In the genomic region with DNA sequence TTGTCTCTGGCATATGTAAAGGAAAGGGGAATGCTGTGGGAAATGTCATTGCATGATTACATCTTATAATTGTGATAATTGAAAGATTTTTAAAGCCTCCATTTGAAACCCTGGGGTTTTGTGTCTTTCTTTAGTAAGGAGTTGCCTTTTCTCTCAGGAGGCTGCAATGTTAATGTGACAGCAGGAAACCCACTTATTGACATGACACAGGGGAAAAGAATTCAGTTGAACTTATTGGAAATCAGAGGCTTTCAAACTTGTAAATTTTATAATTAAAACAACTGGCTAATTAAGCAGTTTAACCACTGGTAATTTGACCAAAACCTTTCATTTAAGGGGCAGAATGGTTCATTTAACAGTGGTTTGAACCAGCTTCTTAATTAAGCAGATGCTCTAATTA, we compare ENCODE assay signal across 1 cellular context.
TF ChIP-seq lines count a peak whose summit lies in the region.

No MANE protein-coding gene starts in this region.

TF ChIP-seq in HepG2, 621 proteins besides CTCF, POLR2A, EP300 and RAD21:
- TF ChIP-seq, protein P1, sequence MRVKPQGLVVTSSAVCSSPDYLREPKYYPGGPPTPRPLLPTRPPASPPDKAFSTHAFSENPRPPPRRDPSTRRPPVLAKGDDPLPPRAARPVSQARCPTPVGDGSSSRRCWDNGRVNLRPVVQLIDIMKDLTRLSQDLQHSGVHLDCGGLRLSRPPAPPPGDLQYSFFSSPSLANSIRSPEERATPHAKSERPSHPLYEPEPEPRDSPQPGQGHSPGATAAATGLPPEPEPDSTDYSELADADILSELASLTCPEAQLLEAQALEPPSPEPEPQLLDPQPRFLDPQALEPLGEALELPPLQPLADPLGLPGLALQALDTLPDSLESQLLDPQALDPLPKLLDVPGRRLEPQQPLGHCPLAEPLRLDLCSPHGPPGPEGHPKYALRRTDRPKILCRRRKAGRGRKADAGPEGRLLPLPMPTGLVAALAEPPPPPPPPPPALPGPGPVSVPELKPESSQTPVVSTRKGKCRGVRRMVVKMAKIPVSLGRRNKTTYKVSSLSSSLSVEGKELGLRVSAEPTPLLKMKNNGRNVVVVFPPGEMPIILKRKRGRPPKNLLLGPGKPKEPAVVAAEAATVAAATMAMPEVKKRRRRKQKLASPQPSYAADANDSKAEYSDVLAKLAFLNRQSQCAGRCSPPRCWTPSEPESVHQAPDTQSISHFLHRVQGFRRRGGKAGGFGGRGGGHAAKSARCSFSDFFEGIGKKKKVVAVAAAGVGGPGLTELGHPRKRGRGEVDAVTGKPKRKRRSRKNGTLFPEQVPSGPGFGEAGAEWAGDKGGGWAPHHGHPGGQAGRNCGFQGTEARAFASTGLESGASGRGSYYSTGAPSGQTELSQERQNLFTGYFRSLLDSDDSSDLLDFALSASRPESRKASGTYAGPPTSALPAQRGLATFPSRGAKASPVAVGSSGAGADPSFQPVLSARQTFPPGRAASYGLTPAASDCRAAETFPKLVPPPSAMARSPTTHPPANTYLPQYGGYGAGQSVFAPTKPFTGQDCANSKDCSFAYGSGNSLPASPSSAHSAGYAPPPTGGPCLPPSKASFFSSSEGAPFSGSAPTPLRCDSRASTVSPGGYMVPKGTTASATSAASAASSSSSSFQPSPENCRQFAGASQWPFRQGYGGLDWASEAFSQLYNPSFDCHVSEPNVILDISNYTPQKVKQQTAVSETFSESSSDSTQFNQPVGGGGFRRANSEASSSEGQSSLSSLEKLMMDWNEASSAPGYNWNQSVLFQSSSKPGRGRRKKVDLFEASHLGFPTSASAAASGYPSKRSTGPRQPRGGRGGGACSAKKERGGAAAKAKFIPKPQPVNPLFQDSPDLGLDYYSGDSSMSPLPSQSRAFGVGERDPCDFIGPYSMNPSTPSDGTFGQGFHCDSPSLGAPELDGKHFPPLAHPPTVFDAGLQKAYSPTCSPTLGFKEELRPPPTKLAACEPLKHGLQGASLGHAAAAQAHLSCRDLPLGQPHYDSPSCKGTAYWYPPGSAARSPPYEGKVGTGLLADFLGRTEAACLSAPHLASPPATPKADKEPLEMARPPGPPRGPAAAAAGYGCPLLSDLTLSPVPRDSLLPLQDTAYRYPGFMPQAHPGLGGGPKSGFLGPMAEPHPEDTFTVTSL (CRISPR knock-in tag; IDR thresholded peaks at IDR 0.05; ENCODE audit: borderline replicate concordance), result no peak
- no peak for TF ChIP-seq ZNF430 (CRISPR knock-in tag; IDR thresholded peaks at IDR 0.05)
- TF ChIP-seq, protein P2, sequence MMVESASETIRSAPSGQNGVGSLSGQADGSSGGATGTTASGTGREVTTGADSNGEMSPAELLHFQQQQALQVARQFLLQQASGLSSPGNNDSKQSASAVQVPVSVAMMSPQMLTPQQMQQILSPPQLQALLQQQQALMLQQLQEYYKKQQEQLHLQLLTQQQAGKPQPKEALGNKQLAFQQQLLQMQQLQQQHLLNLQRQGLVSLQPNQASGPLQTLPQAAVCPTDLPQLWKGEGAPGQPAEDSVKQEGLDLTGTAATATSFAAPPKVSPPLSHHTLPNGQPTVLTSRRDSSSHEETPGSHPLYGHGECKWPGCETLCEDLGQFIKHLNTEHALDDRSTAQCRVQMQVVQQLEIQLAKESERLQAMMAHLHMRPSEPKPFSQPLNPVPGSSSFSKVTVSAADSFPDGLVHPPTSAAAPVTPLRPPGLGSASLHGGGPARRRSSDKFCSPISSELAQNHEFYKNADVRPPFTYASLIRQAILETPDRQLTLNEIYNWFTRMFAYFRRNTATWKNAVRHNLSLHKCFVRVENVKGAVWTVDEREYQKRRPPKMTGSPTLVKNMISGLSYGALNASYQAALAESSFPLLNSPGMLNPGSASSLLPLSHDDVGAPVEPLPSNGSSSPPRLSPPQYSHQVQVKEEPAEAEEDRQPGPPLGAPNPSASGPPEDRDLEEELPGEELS (CRISPR knock-in tag; IDR thresholded peaks at IDR 0.05), result no peak
- no peak for TF ChIP-seq BRCA1 (CRISPR knock-in tag; IDR thresholded peaks at IDR 0.05)
- no peak for TF ChIP-seq RBM22 (optimal IDR thresholded peaks at IDR 0.05; ENCODE audit: low read length)
- no peak for TF ChIP-seq TCF7 (IDR thresholded peaks at IDR 0.05; ENCODE audit: low read depth)
- TF ChIP-seq, protein P3, sequence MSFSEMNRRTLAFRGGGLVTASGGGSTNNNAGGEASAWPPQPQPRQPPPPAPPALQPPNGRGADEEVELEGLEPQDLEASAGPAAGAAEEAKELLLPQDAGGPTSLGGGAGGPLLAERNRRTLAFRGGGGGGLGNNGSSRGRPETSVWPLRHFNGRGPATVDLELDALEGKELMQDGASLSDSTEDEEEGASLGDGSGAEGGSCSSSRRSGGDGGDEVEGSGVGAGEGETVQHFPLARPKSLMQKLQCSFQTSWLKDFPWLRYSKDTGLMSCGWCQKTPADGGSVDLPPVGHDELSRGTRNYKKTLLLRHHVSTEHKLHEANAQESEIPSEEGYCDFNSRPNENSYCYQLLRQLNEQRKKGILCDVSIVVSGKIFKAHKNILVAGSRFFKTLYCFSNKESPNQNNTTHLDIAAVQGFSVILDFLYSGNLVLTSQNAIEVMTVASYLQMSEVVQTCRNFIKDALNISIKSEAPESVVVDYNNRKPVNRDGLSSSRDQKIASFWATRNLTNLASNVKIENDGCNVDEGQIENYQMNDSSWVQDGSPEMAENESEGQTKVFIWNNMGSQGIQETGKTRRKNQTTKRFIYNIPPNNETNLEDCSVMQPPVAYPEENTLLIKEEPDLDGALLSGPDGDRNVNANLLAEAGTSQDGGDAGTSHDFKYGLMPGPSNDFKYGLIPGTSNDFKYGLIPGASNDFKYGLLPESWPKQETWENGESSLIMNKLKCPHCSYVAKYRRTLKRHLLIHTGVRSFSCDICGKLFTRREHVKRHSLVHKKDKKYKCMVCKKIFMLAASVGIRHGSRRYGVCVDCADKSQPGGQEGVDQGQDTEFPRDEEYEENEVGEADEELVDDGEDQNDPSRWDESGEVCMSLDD (CRISPR knock-in tag; IDR thresholded peaks at IDR 0.05; ENCODE audit: borderline replicate concordance), result no peak
- TF ChIP-seq ZNF24 (IDR thresholded peaks at IDR 0.05), result no peak
- no peak for TF ChIP-seq EHMT2 (IDR thresholded peaks at IDR 0.05; ENCODE audit: borderline replicate concordance, low read depth, low read length)
- TF ChIP-seq, protein P4, sequence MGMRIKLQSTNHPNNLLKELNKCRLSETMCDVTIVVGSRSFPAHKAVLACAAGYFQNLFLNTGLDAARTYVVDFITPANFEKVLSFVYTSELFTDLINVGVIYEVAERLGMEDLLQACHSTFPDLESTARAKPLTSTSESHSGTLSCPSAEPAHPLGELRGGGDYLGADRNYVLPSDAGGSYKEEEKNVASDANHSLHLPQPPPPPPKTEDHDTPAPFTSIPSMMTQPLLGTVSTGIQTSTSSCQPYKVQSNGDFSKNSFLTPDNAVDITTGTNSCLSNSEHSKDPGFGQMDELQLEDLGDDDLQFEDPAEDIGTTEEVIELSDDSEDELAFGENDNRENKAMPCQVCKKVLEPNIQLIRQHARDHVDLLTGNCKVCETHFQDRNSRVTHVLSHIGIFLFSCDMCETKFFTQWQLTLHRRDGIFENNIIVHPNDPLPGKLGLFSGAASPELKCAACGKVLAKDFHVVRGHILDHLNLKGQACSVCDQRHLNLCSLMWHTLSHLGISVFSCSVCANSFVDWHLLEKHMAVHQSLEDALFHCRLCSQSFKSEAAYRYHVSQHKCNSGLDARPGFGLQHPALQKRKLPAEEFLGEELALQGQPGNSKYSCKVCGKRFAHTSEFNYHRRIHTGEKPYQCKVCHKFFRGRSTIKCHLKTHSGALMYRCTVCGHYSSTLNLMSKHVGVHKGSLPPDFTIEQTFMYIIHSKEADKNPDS (CRISPR knock-in tag; IDR thresholded peaks at IDR 0.05), result no peak
- TF ChIP-seq, protein P5, sequence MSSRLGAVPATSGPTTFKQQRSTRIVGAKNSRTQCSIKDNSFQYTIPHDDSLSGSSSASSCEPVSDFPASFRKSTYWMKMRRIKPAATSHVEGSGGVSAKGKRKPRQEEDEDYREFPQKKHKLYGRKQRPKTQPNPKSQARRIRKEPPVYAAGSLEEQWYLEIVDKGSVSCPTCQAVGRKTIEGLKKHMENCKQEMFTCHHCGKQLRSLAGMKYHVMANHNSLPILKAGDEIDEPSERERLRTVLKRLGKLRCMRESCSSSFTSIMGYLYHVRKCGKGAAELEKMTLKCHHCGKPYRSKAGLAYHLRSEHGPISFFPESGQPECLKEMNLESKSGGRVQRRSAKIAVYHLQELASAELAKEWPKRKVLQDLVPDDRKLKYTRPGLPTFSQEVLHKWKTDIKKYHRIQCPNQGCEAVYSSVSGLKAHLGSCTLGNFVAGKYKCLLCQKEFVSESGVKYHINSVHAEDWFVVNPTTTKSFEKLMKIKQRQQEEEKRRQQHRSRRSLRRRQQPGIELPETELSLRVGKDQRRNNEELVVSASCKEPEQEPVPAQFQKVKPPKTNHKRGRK (CRISPR knock-in tag; IDR thresholded peaks at IDR 0.05), result no peak
- TF ChIP-seq, protein P6, sequence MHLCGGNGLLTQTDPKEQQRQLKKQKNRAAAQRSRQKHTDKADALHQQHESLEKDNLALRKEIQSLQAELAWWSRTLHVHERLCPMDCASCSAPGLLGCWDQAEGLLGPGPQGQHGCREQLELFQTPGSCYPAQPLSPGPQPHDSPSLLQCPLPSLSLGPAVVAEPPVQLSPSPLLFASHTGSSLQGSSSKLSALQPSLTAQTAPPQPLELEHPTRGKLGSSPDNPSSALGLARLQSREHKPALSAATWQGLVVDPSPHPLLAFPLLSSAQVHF (CRISPR knock-in tag; IDR thresholded peaks at IDR 0.05), result no peak
- TF ChIP-seq, protein P7, sequence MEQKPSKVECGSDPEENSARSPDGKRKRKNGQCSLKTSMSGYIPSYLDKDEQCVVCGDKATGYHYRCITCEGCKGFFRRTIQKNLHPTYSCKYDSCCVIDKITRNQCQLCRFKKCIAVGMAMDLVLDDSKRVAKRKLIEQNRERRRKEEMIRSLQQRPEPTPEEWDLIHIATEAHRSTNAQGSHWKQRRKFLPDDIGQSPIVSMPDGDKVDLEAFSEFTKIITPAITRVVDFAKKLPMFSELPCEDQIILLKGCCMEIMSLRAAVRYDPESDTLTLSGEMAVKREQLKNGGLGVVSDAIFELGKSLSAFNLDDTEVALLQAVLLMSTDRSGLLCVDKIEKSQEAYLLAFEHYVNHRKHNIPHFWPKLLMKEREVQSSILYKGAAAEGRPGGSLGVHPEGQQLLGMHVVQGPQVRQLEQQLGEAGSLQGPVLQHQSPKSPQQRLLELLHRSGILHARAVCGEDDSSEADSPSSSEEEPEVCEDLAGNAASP (CRISPR knock-in tag; IDR thresholded peaks at IDR 0.05; ENCODE audit: borderline replicate concordance), result no peak
- TF ChIP-seq BHLHE40 (IDR thresholded peaks at IDR 0.05; ENCODE audit: low read length), result no peak
- TF ChIP-seq KDM6A (CRISPR knock-in tag; IDR thresholded peaks at IDR 0.05; ENCODE audit: low read depth), result no peak
- no peak for TF ChIP-seq ZBTB7A (CRISPR knock-in tag; IDR thresholded peaks at IDR 0.05)
